Comparison of ENCODE assay signal across 12 cellular contexts in genomic region chr12:111428081-111428727, GRCh38. TPM values are rescaled to one million over a fixed set of nuclear protein-coding genes. Genes with fewer than 3 reads are reported as not detected.
DNase-seq lines count a peak whose midpoint lies in the region; ATAC-seq and TF ChIP-seq lines count a peak whose summit lies in the region.
"Had no signal": no experiment of that assay in that cellular context is flagged by ENCODE, and none has a peak within 500 bp of the region (broad histone marks: within the 10 kb centered on the region; RNA-seq: fewer than 3 reads in every experiment).

No MANE protein-coding gene starts in this region.

- no peaks in the 10 kb centered on the region for H3K27me3 Mint-ChIP-seq in activated CD8-positive, alpha-beta T cell treated with anti-CD3 and anti-CD28 coated beads for 36 hours
- H3K27me3 Mint-ChIP-seq in stimulated activated naive CD8-positive, alpha-beta T cell treated with anti-CD3 and anti-CD28 coated beads, Interleukin-15, amount 100 ng/mL, for 72 hours = no peaks in the 10 kb centered on the region

- no peaks in the 10 kb centered on the region for H3K9me3 Mint-ChIP-seq in activated CD8-positive, alpha-beta T cell treated with anti-CD3 and anti-CD28 coated beads for 36 hours
- no peaks in the 10 kb centered on the region for H3K9me3 Mint-ChIP-seq in stimulated activated naive CD8-positive, alpha-beta T cell treated with anti-CD3 and anti-CD28 coated beads, Interleukin-15, amount 100 ng/mL, for 72 hours

- TF ChIP-seq POLR2A in gastroesophageal sphincter (IDR thresholded peaks at IDR 0.05) = no peak

- no peak overlapping the region for H3K4me3 ChIP-seq in gastroesophageal sphincter

- H3K36me3 Mint-ChIP-seq in activated CD8-positive, alpha-beta T cell treated with anti-CD3 and anti-CD28 coated beads for 36 hours (ENCODE audit: low read depth) = peaks cover 44% of the 10 kb centered on the region

- CTCF ChIA-PET in activated CD8-positive, alpha-beta T cell treated with anti-CD3 and anti-CD28 coated beads for 36 hours (lab: Charles Lee) = interaction anchor here (1.1 to 40.2 kb wide), 4 partner anchors 16 to 24 kb away, joined by 4 to 1222 read pairs (median 8); partner anchors contain the start of gene SH2B3

- H3K27ac ChIP-seq in gastroesophageal sphincter = peak overlapping the region in 3 of 4 donors; percentile 23 to 73 (median 31)

- H3K4me1 Mint-ChIP-seq in activated CD8-positive, alpha-beta T cell treated with anti-CD3 and anti-CD28 coated beads for 36 hours (ENCODE audit: low read depth) = peaks cover 77% of the 10 kb centered on the region
- H3K4me1 Mint-ChIP-seq in stimulated activated naive CD8-positive, alpha-beta T cell treated with anti-CD3 and anti-CD28 coated beads, Interleukin-15, amount 100 ng/mL, for 72 hours = peaks cover 95% of the 10 kb centered on the region

- ATAC-seq in activated CD8-positive, alpha-beta T cell treated with anti-CD3 and anti-CD28 coated beads for 36 hours = no peak
- no peak for ATAC-seq in gastroesophageal sphincter
- ATAC-seq in stimulated activated naive CD8-positive, alpha-beta T cell treated with anti-CD3 and anti-CD28 coated beads, Interleukin-15, amount 100 ng/mL, for 72 hours = no peak
- ATAC-seq in HG03469 (IDR thresholded peaks at IDR 0.05; ENCODE audit: unreplicated experiment) = no peak
- no peak for ATAC-seq in HG03520 (IDR thresholded peaks at IDR 0.05; ENCODE audit: unreplicated experiment)

- no peaks in the 10 kb centered on the region for H3K9me3 ChIP-seq in gastroesophageal sphincter

- intact Hi-C loops in activated CD8-positive, alpha-beta T cell treated with anti-CD3 and anti-CD28 coated beads for 36 hours (cut with micrococcal nuclease) = no loop called here

- no peak for TF ChIP-seq CTCF in activated CD8-positive, alpha-beta T cell treated with anti-CD3 and anti-CD28 coated beads for 36 hours (IDR thresholded peaks at IDR 0.05)
- no peak for TF ChIP-seq CTCF in gastroesophageal sphincter (IDR thresholded peaks at IDR 0.05)

- H3K4me3 Mint-ChIP-seq in activated CD8-positive, alpha-beta T cell treated with anti-CD3 and anti-CD28 coated beads for 36 hours = peak overlapping the region; percentile 74
- peak overlapping the region; percentile 87 for H3K4me3 Mint-ChIP-seq in stimulated activated naive CD8-positive, alpha-beta T cell treated with anti-CD3 and anti-CD28 coated beads, Interleukin-15, amount 100 ng/mL, for 72 hours

- POLR2A ChIA-PET in activated CD8-positive, alpha-beta T cell treated with anti-CD3 and anti-CD28 coated beads for 36 hours (lab: Charles Lee) = interaction anchor here (1.5 to 14.9 kb wide), 4 partner anchors 7 to 31 kb away, joined by 7 to 225 read pairs (median 23); partner anchors contain the start of gene SH2B3

- H3K27ac Mint-ChIP-seq in activated CD8-positive, alpha-beta T cell treated with anti-CD3 and anti-CD28 coated beads for 36 hours = peak overlapping the region; percentile 100
- peak overlapping the region; percentile 94 to 95 for H3K27ac Mint-ChIP-seq in stimulated activated naive CD8-positive, alpha-beta T cell treated with anti-CD3 and anti-CD28 coated beads, Interleukin-15, amount 100 ng/mL, for 72 hours
- H3K27ac Mint-ChIP-seq: progenitor cell of endocrine pancreas had no signal

- WGBS in gastroesophageal sphincter (ENCODE audit: low coverage in 1 of 2), 2 donors = 80% methylated on average over 1 of the region's 9 CpGs; no CpG with 5 or more reads in 1 of the 2 donors

- peak; percentile 57 for DNase-seq in activated CD8-positive, alpha-beta memory T cell treated with anti-CD3 and anti-CD28 coated beads for 24 hours
- DNase-seq in activated CD8-positive, alpha-beta memory T cell treated with anti-CD3 and anti-CD28 coated beads, Interleukin-2, amount 50 U/mL, for 4 hours = no peak
- DNase-seq in activated CD8-positive, alpha-beta T cell treated with anti-CD3 and anti-CD28 coated beads for 36 hours = no peak
- no peak for DNase-seq in stimulated activated naive CD8-positive, alpha-beta T cell treated with anti-CD3 and anti-CD28 coated beads, Interleukin-15, amount 100 ng/mL, for 72 hours
- no peak for DNase-seq in NCI-H2196 (lab: John Stamatoyannopoulos, UW; ENCODE audit: unreplicated experiment)
- DNase-seq: activated gamma-delta T cell treated with Interleukin-2 at 50 U/mL for 16 hours; NCI-H1105 treated with DMSO at 0.1 percent for 48 hours; NK-92 treated with Interleukin-12 subunit alpha and Interleukin-12 subunit beta, amount 100 ng/mL, for 24 hours had no signal

- TF ChIP-seq EP300 in gastroesophageal sphincter (IDR thresholded peaks at IDR 0.05) = no peak

- peaks cover 0 to 86% (median 26%) of the 10 kb centered on the region in 3 donors for H3K4me1 ChIP-seq in gastroesophageal sphincter

- no peaks in the 10 kb centered on the region for H3K36me3 ChIP-seq in gastroesophageal sphincter

- H3K27me3 ChIP-seq in gastroesophageal sphincter = no peaks in the 10 kb centered on the region

RNA-seq across cellular contexts. Expression of gene SH2B3, which starts 22.5 kb away (rescaled TPM):
- 10 to 100 TPM; 48.7 to 52.7 TPM for total RNA-seq in activated CD8-positive, alpha-beta T cell treated with anti-CD3 and anti-CD28 coated beads for 36 hours
- 10 to 100 TPM; 17.0 to 33.1 (median 23.3) TPM for total RNA-seq in gastroesophageal sphincter

RNA-seq across cellular contexts. Expression of gene PHETA1, which starts 59.3 kb away (rescaled TPM):
- 1 to 10 TPM; 1.2 to 1.7 TPM for total RNA-seq in activated CD8-positive, alpha-beta T cell treated with anti-CD3 and anti-CD28 coated beads for 36 hours
- total RNA-seq in gastroesophageal sphincter = 10 to 100 TPM in 1 of 4 donors, 1 to 10 TPM in 3; 6.3 to 16.0 (median 8.2) TPM
